ENCODE assay signal across 37 cellular contexts in the genomic region with DNA sequence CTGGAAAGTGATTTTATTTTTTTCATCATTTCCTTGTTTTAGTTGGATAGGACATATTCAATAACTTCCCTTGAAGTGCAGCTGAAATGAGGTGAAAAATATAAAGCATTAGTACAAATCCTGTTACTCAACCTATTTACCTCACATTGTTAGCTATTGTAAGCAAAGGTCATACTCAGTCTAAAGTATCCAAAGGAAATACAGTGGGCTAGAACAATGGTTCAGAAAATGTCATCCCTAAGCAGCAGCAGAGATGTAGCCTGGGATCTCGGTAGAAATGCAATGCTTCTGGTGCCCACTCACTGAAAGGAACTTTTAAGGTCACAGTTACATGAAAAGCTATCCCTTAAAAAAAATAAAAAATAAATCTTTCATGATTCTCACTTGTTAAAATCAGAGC.
DNase-seq lines count a peak whose midpoint lies in the region; ATAC-seq, FAIRE-seq and TF ChIP-seq lines count a peak whose summit lies in the region.
"Had no signal": no experiment of that assay in that cellular context is flagged by ENCODE, and none has a peak within 500 bp of the region (broad histone marks: within the 10 kb centered on the region; RNA-seq: fewer than 3 reads in every experiment).

No MANE protein-coding gene starts in this region.

- H4K20me1 ChIP-seq in astrocyte (ENCODE audit: insufficient read depth, low read length) (no peaks in the 10 kb centered on the region), endothelial cell of umbilical vein (replicated peaks; ENCODE audit: control insufficient read depth, extremely low read depth, insufficient read depth, low read length) (no peaks in the 10 kb centered on the region)
- H4K20me1 ChIP-seq: BLaER1 had no signal

- TF ChIP-seq CTCF in astrocyte (IDR thresholded peaks at IDR 0.05; ENCODE audit: insufficient read depth, low read depth, low read length) (no peak), endothelial cell of umbilical vein (IDR thresholded peaks at IDR 0.05; ENCODE audit: extremely low read depth in 1 of 2, insufficient read depth in 1 of 2, low read depth in 1 of 2, low read length in 2 of 2) (no peak), body of pancreas (IDR thresholded peaks at IDR 0.05) (no peak), thyroid gland (IDR thresholded peaks at IDR 0.05) (no peak)

- CTCF ChIA-PET in endothelial cell of umbilical vein (lab: Charles Lee) = interaction anchor here (1.8 kb wide), 1 partner anchor 24 kb away, joined by 9 read pairs; no protein-coding TSS in a partner anchor

- POLR2A ChIA-PET in endothelial cell of umbilical vein (lab: Charles Lee) = no interaction called here

- H3K9ac ChIP-seq in astrocyte (ENCODE audit: low read length) (no peak overlapping the region), endothelial cell of umbilical vein (replicated peaks; ENCODE audit: extremely low read depth, insufficient read depth, low read length) (no peak overlapping the region)
- H3K9ac ChIP-seq: BLaER1; BLaER1 treated with 17β-estradiol and CSF1 and Interleukin-3, amounts not matched to agents 10 nM and 100 nM had no signal

- DNase-seq in astrocyte (ENCODE audit: low read depth) = no peak
- DNase-seq in dermis blood vessel endothelial cell = peak; percentile 26
- DNase-seq in dermis microvascular lymphatic vessel endothelial cell (ENCODE audit: low read depth in 2 of 2) = peak; percentile 30 to 61
- peak; percentile 69 for DNase-seq in endothelial cell of umbilical vein (ENCODE audit: low read depth, low spot score)
- no peak for DNase-seq in body of pancreas
- DNase-seq in thyroid gland = no peak
- DNase-seq: 8988T; ACHN; AML-193; BE2C; C1 segment of cervical spinal cord; Caco-2; Calu3; CD4-positive, alpha-beta memory T cell; CD4-positive, alpha-beta T cell; CD4-positive, CD25-positive, alpha-beta regulatory T cell; CD8-positive, alpha-beta memory T cell; CD8-positive, alpha-beta T cell; COR-L47; DMS 273 treated with DMSO at 0.1 percent for 48 hours; DMS153; DMS53; DMS79; DMS79 treated with DMSO at 0.1 percent for 48 hours; DND-41; EL had no signal

- H3K27ac ChIP-seq in astrocyte (ENCODE audit: low read depth, low read length) (no peak overlapping the region), endothelial cell of umbilical vein (ENCODE audit: insufficient read depth, low read depth, low read length) (no peak overlapping the region), body of pancreas (no peak overlapping the region), thyroid gland (no peak overlapping the region)
- H3K27ac ChIP-seq: 22Rv1; A549; BLaER1; BLaER1 treated with 17β-estradiol and CSF1 and Interleukin-3, amounts not matched to agents 10 nM and 100 nM; C4-2B had no signal

- H3K9me3 ChIP-seq in astrocyte (ENCODE audit: insufficient read depth, low read depth, low read length) (no peaks in the 10 kb centered on the region), endothelial cell of umbilical vein (replicated peaks; ENCODE audit: control insufficient read depth, insufficient read depth, low read length) (no peaks in the 10 kb centered on the region), body of pancreas (no peaks in the 10 kb centered on the region), thyroid gland (no peaks in the 10 kb centered on the region)
- H3K9me3 ChIP-seq: A549; BE2C; BLaER1; BLaER1 treated with 17β-estradiol and CSF1 and Interleukin-3, amounts not matched to agents 10 nM and 100 nM; Caco-2 had no signal

- H3K27me3 Mint-ChIP-seq in astrocyte (ENCODE audit: low read depth, unreplicated experiment) = no peaks in the 10 kb centered on the region
- H3K27me3 Mint-ChIP-seq: B cell; CD4-positive, alpha-beta memory T cell; CD4-positive, alpha-beta T cell; CD4-positive, CD25-positive, alpha-beta regulatory T cell had no signal

- H3K9me1 ChIP-seq in endothelial cell of umbilical vein (replicated peaks; ENCODE audit: control insufficient read depth, extremely low read depth, insufficient read depth, low read length) = no peaks in the 10 kb centered on the region

- H3K4me1 Mint-ChIP-seq in astrocyte (ENCODE audit: low read depth, unreplicated experiment) = no peaks in the 10 kb centered on the region
- H3K4me1 Mint-ChIP-seq: B cell; CD14-positive monocyte; CD4-positive, alpha-beta memory T cell; CD4-positive, CD25-positive, alpha-beta regulatory T cell; CD8-positive, alpha-beta memory T cell had no signal

- H3K79me2 ChIP-seq in astrocyte (ENCODE audit: insufficient read depth, low read length) (no peaks in the 10 kb centered on the region), endothelial cell of umbilical vein (ENCODE audit: control insufficient read depth, insufficient read depth, low read length) (no peaks in the 10 kb centered on the region)

- intact Hi-C loops in endothelial cell of umbilical vein (cut with micrococcal nuclease) = no loop called here
- intact Hi-C loops in body of pancreas (cut with DNase I) = no loop called here
- intact Hi-C loops in thyroid gland (cut with DNase I) = no loop called here

- FAIRE-seq in astrocyte (lab: Jason Lieb, UNC) (peak; percentile 89), endothelial cell of umbilical vein (lab: Jason Lieb, UNC) (no peak)
- FAIRE-seq: A204.1, A549, D721Med had no signal

- H3K4me3 ChIP-seq in astrocyte (ENCODE audit: insufficient read depth, low read depth, low read length) (no peak overlapping the region), endothelial cell of umbilical vein (replicated peaks in 1 of 3; ENCODE audit: insufficient read depth in 1 of 3, low read depth in 1 of 3, low read length in 3 of 3) (no peak overlapping the region), body of pancreas (no peak overlapping the region), thyroid gland (replicated peaks in 1 of 3) (no peak overlapping the region)
- H3K4me3 ChIP-seq: A549; BLaER1; BLaER1 treated with 17β-estradiol and CSF1 and Interleukin-3, amounts not matched to agents 10 nM and 100 nM had no signal

- H3K36me3 ChIP-seq in astrocyte (ENCODE audit: insufficient read depth, low read length) (no peaks in the 10 kb centered on the region), endothelial cell of umbilical vein (ENCODE audit: control insufficient read depth in 2 of 2, extremely low read depth in 1 of 2, insufficient read depth in 2 of 2, low read length in 2 of 2) (no peaks in the 10 kb centered on the region), body of pancreas (replicated peaks in 1 of 2; ENCODE audit: insufficient read depth in 1 of 2, low read depth in 2 of 2) (no peaks in the 10 kb centered on the region), thyroid gland (no peaks in the 10 kb centered on the region)
- H3K36me3 ChIP-seq: BE2C; BLaER1; BLaER1 treated with 17β-estradiol and CSF1 and Interleukin-3, amounts not matched to agents 10 nM and 100 nM had no signal

- TF ChIP-seq POLR2A in endothelial cell of umbilical vein (IDR thresholded peaks at IDR 0.05; ENCODE audit: low read depth, low read length) (no peak), body of pancreas (IDR thresholded peaks at IDR 0.05) (no peak), thyroid gland (IDR thresholded peaks at IDR 0.05) (no peak)

- no peaks in the 10 kb centered on the region for H3K9me3 Mint-ChIP-seq in astrocyte (ENCODE audit: unreplicated experiment)
- H3K9me3 Mint-ChIP-seq: CD4-positive, alpha-beta T cell; CD8-positive, alpha-beta T cell had no signal

- no peak for ATAC-seq in body of pancreas
- ATAC-seq in HG03520 (IDR thresholded peaks at IDR 0.05; ENCODE audit: unreplicated experiment) = no peak
- no peak for ATAC-seq in GM19035 (IDR thresholded peaks at IDR 0.05; ENCODE audit: unreplicated experiment)
- ATAC-seq: A549; CD8-positive, alpha-beta T cell had no signal

- no peaks in the 10 kb centered on the region for H3K36me3 Mint-ChIP-seq in astrocyte (ENCODE audit: low read depth, unreplicated experiment)
- H3K36me3 Mint-ChIP-seq: CD14-positive monocyte; CD4-positive, alpha-beta memory T cell; CD4-positive, CD25-positive, alpha-beta regulatory T cell; CD8-positive, alpha-beta memory T cell; CD8-positive, alpha-beta T cell had no signal

- no TSS peak for BruUV-seq in endothelial cell of umbilical vein (replicated peaks; lab: Mats Ljungman, UMichigan)

- no peak overlapping the region for H3K27ac Mint-ChIP-seq in astrocyte (ENCODE audit: unreplicated experiment)
- H3K27ac Mint-ChIP-seq: B cell; CD14-positive monocyte; CD4-positive, alpha-beta memory T cell; CD4-positive, alpha-beta T cell; CD4-positive, CD25-positive, alpha-beta regulatory T cell; CD8-positive, alpha-beta memory T cell; CD8-positive, alpha-beta T cell had no signal

- H3K4me3 Mint-ChIP-seq in astrocyte (ENCODE audit: unreplicated experiment) = no peak overlapping the region
- H3K4me3 Mint-ChIP-seq: B cell; CD14-positive monocyte; CD4-positive, alpha-beta memory T cell; CD4-positive, alpha-beta T cell; CD4-positive, CD25-positive, alpha-beta regulatory T cell; CD8-positive, alpha-beta memory T cell; CD8-positive, alpha-beta T cell had no signal

- WGBS in body of pancreas, 2 donors = 57 to 87% methylated on average over 1 of the region's 1 CpG
- 64 to 89% methylated on average over 1 of the region's 1 CpG for WGBS in thyroid gland, 2 donors

- H3K4me2 ChIP-seq in astrocyte (ENCODE audit: low read length) (no peak overlapping the region), endothelial cell of umbilical vein (ENCODE audit: insufficient read depth, low read length) (no peak overlapping the region)
- H3K4me2 ChIP-seq: A549; BLaER1; BLaER1 treated with 17β-estradiol and CSF1 and Interleukin-3, amounts not matched to agents 10 nM and 100 nM had no signal

- H3K4me1 ChIP-seq in astrocyte (ENCODE audit: insufficient read depth, low read length) (no peaks in the 10 kb centered on the region), endothelial cell of umbilical vein (ENCODE audit: control insufficient read depth, extremely low read depth, insufficient read depth, low read length) (no peaks in the 10 kb centered on the region), body of pancreas (no peaks in the 10 kb centered on the region), thyroid gland (no peaks in the 10 kb centered on the region)
- H3K4me1 ChIP-seq: A549; BE2C; BLaER1; BLaER1 treated with 17β-estradiol and CSF1 and Interleukin-3, amounts not matched to agents 10 nM and 100 nM; Caco-2 had no signal

- dilution Hi-C loops in endothelial cell of umbilical vein (cut with MboI; ENCODE audit: extremely low pct_ligation_motif_present, low sequenced_read_pairs) = no loop called here

- H3K27me3 ChIP-seq in astrocyte (ENCODE audit: insufficient read depth, low read length) (no peaks in the 10 kb centered on the region), endothelial cell of umbilical vein (ENCODE audit: control insufficient read depth in 2 of 2, insufficient read depth in 2 of 2, low read length in 2 of 2) (no peaks in the 10 kb centered on the region), body of pancreas (no peaks in the 10 kb centered on the region), thyroid gland (no peaks in the 10 kb centered on the region)
- H3K27me3 ChIP-seq: BE2C had no signal

- H2AFZ ChIP-seq in astrocyte (ENCODE audit: low read depth, low read length) (no peak overlapping the region), endothelial cell of umbilical vein (ENCODE audit: low read depth, low read length) (no peak overlapping the region)

TF ChIP-seq in endothelial cell of umbilical vein, 7 proteins besides CTCF, POLR2A, EP300 and RAD21 (continues in another document):
- no peak for TF ChIP-seq MYC (IDR thresholded peaks at IDR 0.05; ENCODE audit: low read depth, low read length)

Comparison
In these comparisons a context has a peak if more than half of its experiments do, and no peak if none do; other contexts are left out.
1. DNase-seq: peak in dermis blood vessel endothelial cell (single experiment), dermis microvascular lymphatic vessel endothelial cell (2 of 2) and endothelial cell of umbilical vein (single experiment); none in astrocyte (single experiment), body of pancreas (0 of 4) and thyroid gland (0 of 2).